Comparison of ENCODE assay signal across 8 cellular contexts in the genomic region with DNA sequence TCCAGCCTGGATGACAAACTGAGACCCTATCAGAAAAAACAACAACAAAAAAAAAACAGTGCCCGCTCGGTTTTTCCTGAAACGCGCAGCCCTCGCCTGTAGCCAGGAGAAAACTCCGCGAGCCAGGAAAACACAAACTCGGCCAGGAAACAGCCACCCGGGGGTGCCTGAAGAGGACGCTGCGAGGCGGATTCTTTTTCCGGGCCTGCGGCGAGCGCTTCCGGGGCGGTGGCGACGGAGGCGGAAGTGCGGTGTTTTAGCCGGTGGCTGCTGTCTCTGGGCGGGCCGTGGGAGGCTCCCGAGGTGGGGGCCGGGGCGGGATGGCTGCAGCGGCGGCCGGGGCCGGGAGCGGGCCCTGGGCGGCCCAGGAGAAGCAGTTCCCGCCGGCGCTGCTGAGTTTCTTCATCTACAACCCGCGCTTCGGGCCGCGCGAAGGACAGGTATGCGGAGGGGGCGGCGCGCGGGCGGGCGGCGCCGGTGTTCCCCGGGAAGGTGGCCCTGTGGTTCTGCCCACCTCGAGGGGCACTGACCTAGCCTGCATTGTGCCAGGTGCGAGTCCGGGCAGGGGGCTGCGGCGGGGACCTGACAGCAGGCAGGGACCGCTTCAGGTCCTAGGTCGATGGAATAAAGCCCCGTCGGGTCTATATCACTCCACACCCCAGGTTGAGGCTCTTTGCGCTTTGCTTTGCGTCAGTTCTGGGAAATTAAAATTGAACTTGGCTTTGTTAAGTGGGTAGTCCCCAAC. TPM values are rescaled to one million over a fixed set of nuclear protein-coding genes. Genes with fewer than 3 reads are reported as not detected.
DNase-seq lines count a peak whose midpoint lies in the region; ATAC-seq, FAIRE-seq and TF ChIP-seq lines count a peak whose summit lies in the region.
"Not testable (repeated sequence)": the region's sequence is repeated elsewhere in the genome, so short reads cannot be mapped to it uniquely, and the experiment has no call there.

A gene (plus strand): TSS at position 254 of the 745 bp plus-strand sequence. CDS start 67 bp downstream, at position 321.

- intact Hi-C loops in upper lobe of right lung (cut with DNase I): not testable (repeated sequence)

- FAIRE-seq in astrocyte (lab: Jason Lieb, UNC): not testable (repeated sequence)

- not testable (repeated sequence) for H3K4me1 ChIP-seq in astrocyte (ENCODE audit: insufficient read depth, low read length); right atrium auricular region; rectal smooth muscle tissue (ENCODE audit: control insufficient read depth, insufficient read depth, low read length); upper lobe of right lung

- not testable (repeated sequence) for H3K9me3 Mint-ChIP-seq in astrocyte (ENCODE audit: unreplicated experiment)

- DNase-seq in NCI-H1105 treated with DMSO at 0.1 percent for 48 hours (lab: John Stamatoyannopoulos, UW): peak; percentile 30
- peak; percentile 39 for DNase-seq in T-helper 9 cell
- peak; percentile 27 for DNase-seq in astrocyte (ENCODE audit: low read depth)
- DNase-seq in right atrium auricular region (ENCODE audit: low spot score): peak; percentile 65
- peak; percentile 88 for DNase-seq in upper lobe of right lung

- H3K9me3 ChIP-seq in astrocyte (ENCODE audit: insufficient read depth, low read depth, low read length); right atrium auricular region; upper lobe of right lung: not testable (repeated sequence)

- TF ChIP-seq POLR2A in GM15510 (IDR thresholded peaks at IDR 0.05; ENCODE audit: borderline replicate concordance, extremely low read depth, insufficient read length): peak; percentile 35

- peak within 1 kb of the TSS; percentile 57 for H3K4me2 ChIP-seq in astrocyte (ENCODE audit: low read length)

- H3K27me3 Mint-ChIP-seq in astrocyte (ENCODE audit: low read depth, unreplicated experiment): not testable (repeated sequence)

- H3K9ac ChIP-seq in astrocyte (ENCODE audit: low read length): peak within 1 kb of the TSS; percentile 41
- H3K9ac ChIP-seq in rectal smooth muscle tissue (ENCODE audit: low read length): not testable (repeated sequence)

- not testable (repeated sequence) for H3K27ac ChIP-seq in astrocyte (ENCODE audit: low read depth, low read length); rectal smooth muscle tissue (ENCODE audit: low read depth, low read length)
- H3K27ac ChIP-seq in right atrium auricular region (peak within 1 kb of the TSS; percentile 53 to 58), upper lobe of right lung (peak within 1 kb of the TSS; percentile 66)

- H3K4me1 Mint-ChIP-seq in astrocyte (ENCODE audit: low read depth, unreplicated experiment): not testable (repeated sequence)

- H3K27me3 ChIP-seq in astrocyte (ENCODE audit: insufficient read depth, low read length); right atrium auricular region; rectal smooth muscle tissue (ENCODE audit: control insufficient read depth, insufficient read depth, low read length); upper lobe of right lung: not testable (repeated sequence)

- H3K4me3 Mint-ChIP-seq in astrocyte (ENCODE audit: unreplicated experiment): peak within 1 kb of the TSS; percentile 89

- not testable (repeated sequence) for H4K20me1 ChIP-seq in astrocyte (ENCODE audit: insufficient read depth, low read length)

- not testable (repeated sequence) for H3K36me3 ChIP-seq in astrocyte (ENCODE audit: insufficient read depth, low read length); right atrium auricular region; rectal smooth muscle tissue (ENCODE audit: control insufficient read depth, insufficient read depth, low read length); upper lobe of right lung

- H2AFZ ChIP-seq in astrocyte (ENCODE audit: low read depth, low read length): peak within 1 kb of the TSS; percentile 60

- H3K4me3 ChIP-seq in astrocyte (ENCODE audit: insufficient read depth, low read depth, low read length) (peak within 1 kb of the TSS; percentile 17), right atrium auricular region (peak within 1 kb of the TSS; percentile 51 to 55), rectal smooth muscle tissue (ENCODE audit: low read length) (peak within 1 kb of the TSS; percentile 55), upper lobe of right lung (peak within 1 kb of the TSS; percentile 53)

- TF ChIP-seq CTCF in astrocyte (IDR thresholded peaks at IDR 0.05; ENCODE audit: insufficient read depth, low read depth, low read length): not testable (repeated sequence)
- TF ChIP-seq CTCF in right atrium auricular region (IDR thresholded peaks at IDR 0.05): peak in 1 of 2 donors; percentile 22
- peak; percentile 25 for TF ChIP-seq CTCF in upper lobe of right lung (IDR thresholded peaks at IDR 0.05)

- H3K36me3 Mint-ChIP-seq in astrocyte (ENCODE audit: low read depth, unreplicated experiment): not testable (repeated sequence)

- H3K79me2 ChIP-seq in astrocyte (ENCODE audit: insufficient read depth, low read length): not testable (repeated sequence)

- ATAC-seq in HG02678 (IDR thresholded peaks at IDR 0.05; ENCODE audit: unreplicated experiment) (peak; percentile 84), upper lobe of right lung (peak; percentile 98)

- peak within 1 kb of the TSS; percentile 47 for H3K27ac Mint-ChIP-seq in astrocyte (ENCODE audit: unreplicated experiment)

RNA-seq across cellular contexts. Expression of the gene that starts here (rescaled TPM):
- total RNA-seq in astrocyte: 67.7 and 69.2 TPM in 2 replicates
- total RNA-seq in right atrium auricular region: 10 to 100 TPM; 33.6 to 38.3 TPM
- 56.7 TPM for total RNA-seq in upper lobe of right lung

Comparison
In these comparisons a context has a peak if more than half of its experiments do, and no peak if none do; other contexts are left out.
1. DNase-seq: peak in every context shown above with its lines; median percentile 88 in upper lobe of right lung; 65 in right atrium auricular region; 39 in T-helper 9 cell; 30 in NCI-H1105 treated with DMSO at 0.1 percent for 48 hours; 27 in astrocyte.